Comparison of ENCODE assay signal across 8 cellular contexts in genomic region chr11:66727883-66728759, GRCh38. TPM values are rescaled to one million over a fixed set of nuclear protein-coding genes. Genes with fewer than 3 reads are reported as not detected.
DNase-seq lines count a peak whose midpoint lies in the region; ATAC-seq and TF ChIP-seq lines count a peak whose summit lies in the region.

No MANE protein-coding gene starts in this region.

- intact Hi-C loops in testis (cut with DNase I; ENCODE audit: low total_unique reads) = no loop called here

- WGBS in testis, 2 donors = 0 to 1% methylated on average over 13 to 35 of the region's 128 CpGs

- peak overlapping the region in 10 of 11 experiments; percentile 31 to 90 (median 80); a peak in 19 of 22 replicates for H3K27ac ChIP-seq in BLaER1 treated with 17β-estradiol and CSF1 and Interleukin-3, amounts not matched to agents 10 nM and 100 nM
- H3K27ac ChIP-seq in angular gyrus (ENCODE audit: low read depth, low read length) (peak overlapping the region; percentile 41), testis (peak overlapping the region in 1 of 2 donors; percentile 56)

- peak overlapping the region; percentile 55 to 84 (median 76) for H3K4me3 ChIP-seq in BLaER1 treated with 17β-estradiol and CSF1 and Interleukin-3, amounts not matched to agents 10 nM and 100 nM
- H3K4me3 ChIP-seq in kidney epithelial cell (ENCODE audit: low read depth, low read length) (peak overlapping the region; percentile 62), testis (peak overlapping the region; percentile 59 to 62)

- H3K9me3 ChIP-seq in BLaER1 treated with 17β-estradiol and CSF1 and Interleukin-3, amounts not matched to agents 10 nM and 100 nM (replicated peaks in 1 of 11) = no peaks in the 10 kb centered on the region
- H3K9me3 ChIP-seq in testis = no peaks in the 10 kb centered on the region

- peak overlapping the region; percentile 94 to 99 (median 97) for H3K4me2 ChIP-seq in BLaER1 treated with 17β-estradiol and CSF1 and Interleukin-3, amounts not matched to agents 10 nM and 100 nM

- peaks cover 7% of the 10 kb centered on the region for H3K4me1 Mint-ChIP-seq in HFFc6 (ENCODE audit: low read depth)

- peaks cover 0 to 41% (median 0%) of the 10 kb centered on the region in 11 experiments; a peak in 9 of 22 replicates for H4K20me1 ChIP-seq in BLaER1 treated with 17β-estradiol and CSF1 and Interleukin-3, amounts not matched to agents 10 nM and 100 nM

- peaks cover 48% of the 10 kb centered on the region for H3K27me3 Mint-ChIP-seq in HFFc6 (ENCODE audit: insufficient read depth)

- ATAC-seq in GM21786 (IDR thresholded peaks at IDR 0.05; ENCODE audit: unreplicated experiment) = no peak

- no peaks in the 10 kb centered on the region for H3K9me3 Mint-ChIP-seq in HFFc6

- H3K4me1 ChIP-seq in BLaER1 treated with 17β-estradiol and CSF1 and Interleukin-3, amounts not matched to agents 10 nM and 100 nM = peaks cover 7 to 52% (median 40%) of the 10 kb centered on the region in 10 experiments; a peak in 19 of 20 replicates
- H3K4me1 ChIP-seq in testis = peaks cover 7% of the 10 kb centered on the region

- H3K27ac Mint-ChIP-seq in HFFc6 = no peak overlapping the region

- H3K9ac ChIP-seq in BLaER1 treated with 17β-estradiol and CSF1 and Interleukin-3, amounts not matched to agents 10 nM and 100 nM = peak overlapping the region; percentile 67 to 91 (median 81)

- peaks cover 5% of the 10 kb centered on the region; the same call in 1 of the 2 replicates for H3K36me3 Mint-ChIP-seq in HFFc6 (ENCODE audit: low read depth)

- TF ChIP-seq CTCF in HFFc6 (IDR thresholded peaks at IDR 0.05) (no peak), kidney epithelial cell (IDR thresholded peaks at IDR 0.05; ENCODE audit: insufficient read depth, low read length, poor library complexity, severe bottlenecking) (no peak), testis (IDR thresholded peaks at IDR 0.05) (no peak)

- TF ChIP-seq POLR2A in testis (IDR thresholded peaks at IDR 0.05) = no peak

- DNase-seq in HFFc6 (no peak), kidney epithelial cell (ENCODE audit: low read depth) (no peak), testis (no peak), HK-2 (ENCODE audit: unreplicated experiment) (no peak), amniotic stem cell (lab: John Stamatoyannopoulos, UW) (no peak)

- peaks cover 0 to 13% (median 0%) of the 10 kb centered on the region in 11 experiments; a peak in 2 of 22 replicates for H3K36me3 ChIP-seq in BLaER1 treated with 17β-estradiol and CSF1 and Interleukin-3, amounts not matched to agents 10 nM and 100 nM
- H3K36me3 ChIP-seq in kidney epithelial cell (ENCODE audit: control insufficient read depth, insufficient read depth, low read length) = no peaks in the 10 kb centered on the region
- H3K36me3 ChIP-seq in testis (ENCODE audit: low read depth, missing control alignments) = no peaks in the 10 kb centered on the region

- peak overlapping the region; percentile 82 for H3K4me3 Mint-ChIP-seq in HFFc6

- H3K27me3 ChIP-seq in BLaER1 treated with 17β-estradiol and CSF1 and Interleukin-3, amounts not matched to agents 10 nM and 100 nM = peaks cover 0 to 33% (median 8%) of the 10 kb centered on the region in 11 experiments; a peak in 12 of 22 replicates
- H3K27me3 ChIP-seq in kidney epithelial cell (ENCODE audit: control insufficient read depth, insufficient read depth, low read length) = no peaks in the 10 kb centered on the region
- no peaks in the 10 kb centered on the region for H3K27me3 ChIP-seq in testis

RNA-seq across cellular contexts. Expression of gene SPTBN2, which starts 0.9 kb away (rescaled TPM):
- total RNA-seq in HFFc6 (2021; fragmentation: NEBNext Ultra II Directional; extraction: Animal tissue kit (Norgen Biotek cat#: 25700)) = under 1 TPM in 5 of 6 experiments, not detected in 1; 0.13 to 0.94 (median 0.33) TPM
- total RNA-seq in kidney epithelial cell (79.4 and 99.9 TPM in 2 replicates), testis (100 to 1,000 TPM; 116 to 239 TPM)
- polyA plus RNA-seq in testis (ENCODE audit: insufficient read depth, low read depth, low replicate concordance) = 159 TPM

RNA-seq across cellular contexts. Expression of gene RBM4B, which starts 50.4 kb away (rescaled TPM):
- total RNA-seq in HFFc6 (2021; fragmentation: NEBNext Ultra II Directional; extraction: Animal tissue kit (Norgen Biotek cat#: 25700)) = 10 to 100 TPM; 17.0 to 21.1 (median 18.2) TPM
- total RNA-seq in kidney epithelial cell = 17.4 and 17.8 TPM in 2 replicates
- total RNA-seq in testis = 10 to 100 TPM; 35.0 to 35.7 TPM
- 35.2 TPM for polyA plus RNA-seq in testis (ENCODE audit: insufficient read depth, low read depth, low replicate concordance)

Comparison
In these comparisons a context has a peak if more than half of its experiments do, and no peak if none do; other contexts are left out.
1. RNA of gene SPTBN2, which starts 0.9 kb away (total RNA-seq): 116 to 239 TPM in testis and 79.4 to 99.9 TPM in kidney epithelial cell; 0.13 to 0.94 TPM in HFFc6; every median in the first group is over 10 times any median in the second.
2. Peak in every context shown above with its lines, with median percentiles within 50 percentile points of each other: H3K4me3 ChIP-seq.